Comparison of ENCODE assay signal across 1 cellular context in the genomic region with DNA sequence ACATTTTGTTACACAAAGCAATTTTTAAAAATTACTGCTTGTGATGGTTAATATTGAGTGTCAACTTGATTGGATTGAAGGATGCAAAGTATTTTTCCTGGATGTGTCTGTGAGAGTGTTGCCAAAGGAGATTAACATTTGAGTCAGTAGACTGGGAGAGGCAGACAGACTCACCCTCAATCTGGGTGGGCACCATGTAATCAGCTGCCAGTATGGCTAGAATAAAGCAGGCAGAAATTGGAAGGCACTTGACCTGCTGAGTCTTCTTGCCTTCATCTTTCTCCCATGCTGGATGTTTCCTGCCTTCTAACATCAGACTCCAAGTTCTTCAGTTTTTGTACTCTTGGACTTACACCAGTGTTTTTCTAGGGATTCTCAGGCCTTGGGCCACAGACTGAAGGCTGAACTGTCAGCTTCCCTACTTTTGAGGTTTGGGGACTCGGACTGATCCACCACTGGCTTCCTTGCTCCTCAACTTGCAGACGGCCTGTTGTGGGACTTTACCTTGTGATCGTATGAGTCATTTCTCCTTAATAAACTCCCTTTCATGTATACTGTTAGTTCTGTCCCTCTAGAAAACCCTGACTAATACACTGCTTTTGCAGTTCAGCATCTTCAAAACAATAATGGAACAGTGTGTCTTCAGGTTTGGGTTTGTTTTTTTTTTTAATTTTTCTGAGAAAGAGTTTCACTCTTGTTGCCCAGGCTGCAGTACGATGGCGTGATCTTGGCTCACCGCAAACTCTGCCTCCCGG.
TF ChIP-seq lines count a peak whose summit lies in the region.

No MANE protein-coding gene starts in this region.

TF ChIP-seq in GM12878, 131 proteins besides CTCF, POLR2A, EP300 and RAD21:
- TF ChIP-seq MEF2B (IDR thresholded peaks at IDR 0.05; ENCODE audit: partially characterized antibody, poor library complexity, severe bottlenecking) (no peak), LARP7 (IDR thresholded peaks at IDR 0.05) (no peak), ZSCAN29 (IDR thresholded peaks at IDR 0.05) (no peak), ZNF217 (IDR thresholded peaks at IDR 0.05) (no peak), JUND (IDR thresholded peaks at IDR 0.05; ENCODE audit: low read depth, low read length) (no peak), BCL11A (IDR thresholded peaks at IDR 0.05; ENCODE audit: low read depth, low read length) (no peak), NR2C1 (IDR thresholded peaks at IDR 0.05) (no peak)
- TF ChIP-seq, protein P1, sequence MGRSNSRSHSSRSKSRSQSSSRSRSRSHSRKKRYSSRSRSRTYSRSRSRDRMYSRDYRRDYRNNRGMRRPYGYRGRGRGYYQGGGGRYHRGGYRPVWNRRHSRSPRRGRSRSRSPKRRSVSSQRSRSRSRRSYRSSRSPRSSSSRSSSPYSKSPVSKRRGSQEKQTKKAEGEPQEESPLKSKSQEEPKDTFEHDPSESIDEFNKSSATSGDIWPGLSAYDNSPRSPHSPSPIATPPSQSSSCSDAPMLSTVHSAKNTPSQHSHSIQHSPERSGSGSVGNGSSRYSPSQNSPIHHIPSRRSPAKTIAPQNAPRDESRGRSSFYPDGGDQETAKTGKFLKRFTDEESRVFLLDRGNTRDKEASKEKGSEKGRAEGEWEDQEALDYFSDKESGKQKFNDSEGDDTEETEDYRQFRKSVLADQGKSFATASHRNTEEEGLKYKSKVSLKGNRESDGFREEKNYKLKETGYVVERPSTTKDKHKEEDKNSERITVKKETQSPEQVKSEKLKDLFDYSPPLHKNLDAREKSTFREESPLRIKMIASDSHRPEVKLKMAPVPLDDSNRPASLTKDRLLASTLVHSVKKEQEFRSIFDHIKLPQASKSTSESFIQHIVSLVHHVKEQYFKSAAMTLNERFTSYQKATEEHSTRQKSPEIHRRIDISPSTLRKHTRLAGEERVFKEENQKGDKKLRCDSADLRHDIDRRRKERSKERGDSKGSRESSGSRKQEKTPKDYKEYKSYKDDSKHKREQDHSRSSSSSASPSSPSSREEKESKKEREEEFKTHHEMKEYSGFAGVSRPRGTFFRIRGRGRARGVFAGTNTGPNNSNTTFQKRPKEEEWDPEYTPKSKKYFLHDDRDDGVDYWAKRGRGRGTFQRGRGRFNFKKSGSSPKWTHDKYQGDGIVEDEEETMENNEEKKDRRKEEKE (IDR thresholded peaks at IDR 0.05): no peak
- TF ChIP-seq, protein P2, sequence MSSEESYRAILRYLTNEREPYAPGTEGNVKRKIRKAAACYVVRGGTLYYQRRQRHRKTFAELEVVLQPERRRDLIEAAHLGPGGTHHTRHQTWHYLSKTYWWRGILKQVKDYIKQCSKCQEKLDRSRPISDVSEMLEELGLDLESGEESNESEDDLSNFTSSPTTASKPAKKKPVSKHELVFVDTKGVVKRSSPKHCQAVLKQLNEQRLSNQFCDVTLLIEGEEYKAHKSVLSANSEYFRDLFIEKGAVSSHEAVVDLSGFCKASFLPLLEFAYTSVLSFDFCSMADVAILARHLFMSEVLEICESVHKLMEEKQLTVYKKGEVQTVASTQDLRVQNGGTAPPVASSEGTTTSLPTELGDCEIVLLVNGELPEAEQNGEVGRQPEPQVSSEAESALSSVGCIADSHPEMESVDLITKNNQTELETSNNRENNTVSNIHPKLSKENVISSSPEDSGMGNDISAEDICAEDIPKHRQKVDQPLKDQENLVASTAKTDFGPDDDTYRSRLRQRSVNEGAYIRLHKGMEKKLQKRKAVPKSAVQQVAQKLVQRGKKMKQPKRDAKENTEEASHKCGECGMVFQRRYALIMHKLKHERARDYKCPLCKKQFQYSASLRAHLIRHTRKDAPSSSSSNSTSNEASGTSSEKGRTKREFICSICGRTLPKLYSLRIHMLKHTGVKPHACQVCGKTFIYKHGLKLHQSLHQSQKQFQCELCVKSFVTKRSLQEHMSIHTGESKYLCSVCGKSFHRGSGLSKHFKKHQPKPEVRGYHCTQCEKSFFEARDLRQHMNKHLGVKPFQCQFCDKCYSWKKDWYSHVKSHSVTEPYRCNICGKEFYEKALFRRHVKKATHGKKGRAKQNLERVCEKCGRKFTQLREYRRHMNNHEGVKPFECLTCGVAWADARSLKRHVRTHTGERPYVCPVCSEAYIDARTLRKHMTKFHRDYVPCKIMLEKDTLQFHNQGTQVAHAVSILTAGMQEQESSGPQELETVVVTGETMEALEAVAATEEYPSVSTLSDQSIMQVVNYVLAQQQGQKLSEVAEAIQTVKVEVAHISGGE (CRISPR knock-in tag; IDR thresholded peaks at IDR 0.05): no peak
TF ChIP-seq in GM12878: peak in this region for 0.
